Comparison of ENCODE assay signal across 8 cellular contexts in the genomic region with DNA sequence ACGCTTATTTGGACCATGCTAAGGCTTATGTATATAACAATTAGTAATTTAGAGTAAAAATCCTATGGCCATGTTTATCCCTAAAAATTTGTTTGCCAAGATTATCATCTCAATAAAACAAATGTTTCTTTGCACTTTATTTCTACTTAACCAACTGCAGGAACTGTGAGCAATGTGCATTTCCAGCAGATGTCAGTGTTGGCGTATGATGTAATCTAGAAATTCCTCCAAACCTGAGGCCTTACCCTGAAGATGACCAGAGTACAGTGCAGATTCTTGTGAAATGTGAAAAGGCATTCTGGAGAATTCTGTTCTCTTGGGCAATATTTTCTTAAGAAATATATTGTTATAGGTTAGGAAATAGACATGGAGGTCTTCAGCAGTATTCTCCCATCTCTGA.
DNase-seq lines count a peak whose midpoint lies in the region; ATAC-seq and TF ChIP-seq lines count a peak whose summit lies in the region.

No MANE protein-coding gene starts in this region.

- ATAC-seq in GM19324 (IDR thresholded peaks at IDR 0.05; ENCODE audit: low FRiP score, unreplicated experiment) (peak; percentile 56), HG03520 (IDR thresholded peaks at IDR 0.05; ENCODE audit: unreplicated experiment) (peak; percentile 61), sciatic nerve (peak; percentile 85)

- DNase-seq in DMS114 treated with DMSO at 0.1 percent for 48 hours (lab: John Stamatoyannopoulos, UW; ENCODE audit: unreplicated experiment): peak; percentile 33
- DNase-seq in SHP77 treated with DMSO at 0.1 percent for 48 hours (lab: John Stamatoyannopoulos, UW): peak; percentile 25
- DNase-seq in fibroblast of the aortic adventitia (ENCODE audit: low read depth): peak; percentile 90
- DNase-seq in sciatic nerve (ENCODE audit: low spot score): no peak
- DNase-seq in NK-92 treated with Interleukin-12 subunit alpha and Interleukin-12 subunit beta, amount 100 ng/mL, for 24 hours (lab: John Stamatoyannopoulos, UW): no peak
- DNase-seq in NCI-H2171 treated with DMSO at 0.1 percent for 48 hours (lab: John Stamatoyannopoulos, UW): no peak

- intact Hi-C loops in sciatic nerve (cut with DNase I): no loop called here

- peak; percentile 68 for TF ChIP-seq CTCF in fibroblast of the aortic adventitia (IDR thresholded peaks at IDR 0.05; ENCODE audit: insufficient read depth, low read length)

- H3K4me3 ChIP-seq in fibroblast of the aortic adventitia (ENCODE audit: low read depth, low read length): no peak overlapping the region

Comparison
In these comparisons a context has a peak if more than half of its experiments do, and no peak if none do; other contexts are left out.
1. DNase-seq: peak in DMS114 treated with DMSO at 0.1 percent for 48 hours (single experiment), SHP77 treated with DMSO at 0.1 percent for 48 hours (single experiment) and fibroblast of the aortic adventitia (single experiment); none in sciatic nerve (single experiment), NK-92 treated with Interleukin-12 subunit alpha and Interleukin-12 subunit beta, amount 100 ng/mL, for 24 hours (single experiment) and NCI-H2171 treated with DMSO at 0.1 percent for 48 hours (single experiment).
2. Peak in every context shown above with its lines, with median percentiles within 50 percentile points of each other: ATAC-seq.